Comparison of ENCODE assay signal across 8 cellular contexts in genomic region chr15:63157891-63158431, GRCh38. TPM values are rescaled to one million over a fixed set of nuclear protein-coding genes. Genes with fewer than 3 reads are reported as not detected.
DNase-seq lines count a peak whose midpoint lies in the region; ATAC-seq, FAIRE-seq and TF ChIP-seq lines count a peak whose summit lies in the region.

No MANE protein-coding gene starts in this region.

- H3K4me3 ChIP-seq in H1 (ENCODE audit: extremely low read depth in 1 of 4, insufficient read depth in 2 of 4, low read depth in 3 of 4, low read length in 4 of 4) = peak overlapping the region; percentile 90 to 97 (median 93)

- H4K8ac ChIP-seq in H1 (ENCODE audit: extremely low read depth, insufficient read depth, low read length) = no peak overlapping the region; the same call in 1 of the 2 replicates

- H3K4me1 ChIP-seq in H1 (replicated peaks in 1 of 4; ENCODE audit: control insufficient read depth in 3 of 4, insufficient read depth in 4 of 4, low read length in 3 of 4) = peaks cover 0 to 3% (median 0%) of the 10 kb centered on the region in 4 experiments; a peak in 1 of 7 replicates

- H4K5ac ChIP-seq in H1 (ENCODE audit: insufficient read length, low read depth, low read length) = peak overlapping the region; percentile 18

- H3K27me3 ChIP-seq in H1 (replicated peaks in 1 of 4; ENCODE audit: control insufficient read depth in 3 of 4, extremely low read depth in 1 of 4, insufficient read depth in 3 of 4, low read length in 3 of 4) = no peaks in the 10 kb centered on the region

- no peaks in the 10 kb centered on the region for H3K27me3 Mint-ChIP-seq in CD14-positive monocyte (ENCODE audit: low read depth in 3 of 3)

- H2BK20ac ChIP-seq in H1 (ENCODE audit: low read length) = no peak overlapping the region

- POLR2A ChIA-PET in H1 (lab: Charles Lee; ENCODE audit: partially characterized antibody) = interaction anchor here (0.5 to 2.0 kb wide), 15 partner anchors 9 to 255 kb away, joined by 3 to 8 read pairs (median 4); partner anchors contain the start of gene APH1B

- TF ChIP-seq RAD21 in H1 (IDR thresholded peaks at IDR 0.05 in 1 of 2, conservative IDR thresholded peaks at IDR 0.05 in 1 of 2; ENCODE audit: low read depth in 2 of 2, low read length in 2 of 2) = no peak

- TF ChIP-seq EP300 in H1 (IDR thresholded peaks at IDR 0.05; ENCODE audit: borderline replicate concordance in 1 of 2, low read depth in 2 of 2, low read length in 2 of 2) = no peak

- no peak overlapping the region for H2AK5ac ChIP-seq in H1 (ENCODE audit: low read depth, low read length)

- no peak for FAIRE-seq in H1 (lab: Jason Lieb, UNC)

- DNase-seq in CD14-positive monocyte (ENCODE audit: low spot score) (peak; percentile 54), T-helper 9 cell (peak; percentile 4), H1 (ENCODE audit: low read depth in 1 of 2, low spot score in 2 of 2) (peak in 1 of 2 experiments; percentile 59), lung microvascular endothelial cell (ENCODE audit: low read depth in 2 of 2) (peak; percentile 64 to 84), NCI-H1436 (lab: John Stamatoyannopoulos, UW) (no peak)

- H3K4ac ChIP-seq in H1 (replicated peaks; ENCODE audit: insufficient read length, low read depth, low read length) = peak overlapping the region; percentile 8

- CTCF ChIA-PET in H1 (lab: Charles Lee; ENCODE audit: partially characterized antibody) = interaction anchor here (0.7 to 0.8 kb wide), 2 partner anchors 19 to 36 kb away, joined by 3 read pairs; no protein-coding TSS in a partner anchor

- H4K91ac ChIP-seq in H1 (replicated peaks; ENCODE audit: insufficient read length, low read length) = no peak overlapping the region

- no peak overlapping the region for H2BK12ac ChIP-seq in H1 (ENCODE audit: low read depth, low read length)

- H3K27ac Mint-ChIP-seq in CD14-positive monocyte = peak overlapping the region; percentile 88 to 99 (median 96)

- H3K9me3 ChIP-seq in H1 (ENCODE audit: insufficient read depth in 2 of 2, low read depth in 1 of 2, low read length in 1 of 2) = no peaks in the 10 kb centered on the region

- H3K23ac ChIP-seq in H1 (ENCODE audit: insufficient read length) = no peak overlapping the region

- no peak overlapping the region; the same call in 1 of the 2 replicates for H3K18ac ChIP-seq in H1 (ENCODE audit: extremely low read depth, low read length)

- H2BK15ac ChIP-seq in H1 (ENCODE audit: low read length) = no peak overlapping the region

- 10% methylated on average over 13 of the region's 18 CpGs; no CpG with 5 or more reads in 1 of the 2 experiments for WGBS in H1 (ENCODE audit: extremely low coverage in 1 of 2, insufficient coverage in 1 of 2, insufficient read length in 1 of 2, insufficient replicate concordance in 2 of 2, low coverage in 1 of 2, low lambda C conversion rate in 2 of 2, missing lambda C conversion rate in 1 of 2), 2 experiments

- ATAC-seq in GM18867 (IDR thresholded peaks at IDR 0.05; ENCODE audit: unreplicated experiment) = peak; percentile 30
- peak; percentile 28 for ATAC-seq in HG03571 (IDR thresholded peaks at IDR 0.05; ENCODE audit: unreplicated experiment)

- no peak overlapping the region for H3K14ac ChIP-seq in H1 (ENCODE audit: insufficient read length)

- H2AFZ ChIP-seq in H1 (ENCODE audit: low read length) = no peak overlapping the region

- no peaks in the 10 kb centered on the region for H4K20me1 ChIP-seq in H1 (replicated peaks in 1 of 2; ENCODE audit: control insufficient read depth in 1 of 2, insufficient read depth in 2 of 2, low read length in 2 of 2)

- peaks cover 9 to 10% of the 10 kb centered on the region in 2 donors for H3K36me3 Mint-ChIP-seq in CD14-positive monocyte

- intact Hi-C loops in CD14-positive monocyte (cut with micrococcal nuclease) = loop anchor here in 1 of 2 donors (5.0 kb wide), 2 partner anchors 34 to 36 kb away; partner anchors contain the start of gene LACTB

- H3K27ac ChIP-seq in H1 (ENCODE audit: low read depth, low read length) (peak overlapping the region; percentile 83; the same call in 1 of the 2 replicates), temporal lobe (ENCODE audit: low read depth, low read length) (peak overlapping the region; percentile 66)

- H3K9ac ChIP-seq in H1 (replicated peaks in 1 of 4; ENCODE audit: extremely low read depth in 1 of 4, low read depth in 3 of 4, low read length in 3 of 4) = peak overlapping the region in 3 of 4 experiments; percentile 65 to 87 (median 74); a peak in 5 of 7 replicates

- peak overlapping the region; percentile 87 to 91 for H3K4me3 Mint-ChIP-seq in CD14-positive monocyte

- TF ChIP-seq POLR2A in H1 (IDR thresholded peaks at IDR 0.05; ENCODE audit: control extremely low read depth in 1 of 2, low read depth in 2 of 2, low read length in 2 of 2) = peak in 1 of 2 experiments; percentile 60; a peak in 1 of 3 replicates

- no peak overlapping the region; the same call in 1 of the 2 replicates for H2BK5ac ChIP-seq in H1 (ENCODE audit: low read depth, low read length)

- peaks cover 0 to 18% of the 10 kb centered on the region in 2 experiments; a peak in 2 of 4 replicates for H3K79me2 ChIP-seq in H1 (ENCODE audit: control insufficient read depth in 1 of 2, insufficient read depth in 2 of 2, low read length in 2 of 2)

- TF ChIP-seq CTCF in CD14-positive monocyte (IDR thresholded peaks at IDR 0.05) (no peak), H1 (IDR thresholded peaks at IDR 0.05; ENCODE audit: control extremely low read depth in 1 of 3, insufficient read depth in 1 of 3, low read depth in 1 of 3, low read length in 3 of 3) (no peak)

- no peak overlapping the region for H2BK120ac ChIP-seq in H1 (replicated peaks; ENCODE audit: low read depth, low read length)

- H3K23me2 ChIP-seq in H1 (ENCODE audit: low read depth, low read length) = peaks cover 2% of the 10 kb centered on the region; the same call in 1 of the 2 replicates

- no peaks in the 10 kb centered on the region for H3K79me1 ChIP-seq in H1 (ENCODE audit: low read depth, low read length)

- H3K4me2 ChIP-seq in H1 (ENCODE audit: insufficient read depth in 1 of 2, low read depth in 2 of 2, low read length in 2 of 2) = peak overlapping the region; percentile 76 to 92

- H3K9me3 Mint-ChIP-seq in CD14-positive monocyte = peaks cover 0 to 4% (median 0%) of the 10 kb centered on the region in 7 donors

- H3K4me1 Mint-ChIP-seq in CD14-positive monocyte = peaks cover 21% of the 10 kb centered on the region

- H3K56ac ChIP-seq in H1 (replicated peaks; ENCODE audit: insufficient read length, low read depth, low read length) = peak overlapping the region; percentile 92

- peaks cover 0 to 27% (median 4%) of the 10 kb centered on the region in 4 experiments; a peak in 5 of 8 replicates for H3K36me3 ChIP-seq in H1 (ENCODE audit: control insufficient read depth in 2 of 4, insufficient read depth in 4 of 4, low read length in 3 of 4)

TF ChIP-seq in H1, 55 proteins besides CTCF, POLR2A, EP300 and RAD21:
- TF ChIP-seq POLR2AphosphoS5 (IDR thresholded peaks at IDR 0.05; ENCODE audit: low read depth, low read length) (no peak), FOSL1 (IDR thresholded peaks at IDR 0.05; ENCODE audit: insufficient read depth, low read depth, low read length) (no peak), TCF12 (IDR thresholded peaks at IDR 0.05; ENCODE audit: low read depth, low read length) (no peak), HDAC6 (IDR thresholded peaks at IDR 0.05; ENCODE audit: low read depth, low read length) (no peak), JUN (IDR thresholded peaks at IDR 0.05; ENCODE audit: low read depth, low read length) (no peak)

RNA-seq across cellular contexts. Expression of gene RPS27L, which starts 0.7 kb away (rescaled TPM):
- 100 to 1,000 TPM; 178 to 196 TPM for polyA plus RNA-seq in CD14-positive monocyte
- total RNA-seq in H1 (2021; fragmentation: NEBNext Ultra II Directional; extraction: Animal tissue kit (Norgen Biotek cat#: 25700)) = 143 and 160 TPM in 2 replicates
- polyA plus RNA-seq in H1 (2011; rRNA removed) = 64.2 and 115 TPM in 2 replicates
- polyA plus RNA-seq in H1 (2011; cell fraction: cytosol; rRNA removed) = 99.9 TPM
- 18.3 TPM for polyA plus RNA-seq in H1 (2011; cell fraction: nucleus; rRNA removed)
- polyA plus RNA-seq in H1 (2012, experiment 1 of 2) = 126 to 149 TPM (median 131 TPM) in 4 replicates
- polyA plus RNA-seq in H1 (2012, experiment 2 of 2) = 69.1 TPM
- 106 TPM for polyA plus RNA-seq in H1 (2013, experiment 1 of 2)
- 118 TPM for polyA plus RNA-seq in H1 (2013, experiment 2 of 2)
- polyA minus RNA-seq in H1 (2011; rRNA and poly(A)+ RNA removed) = 18.3 and 23.2 TPM in 2 replicates
- polyA minus RNA-seq in H1 (2011; cell fraction: cytosol; rRNA and poly(A)+ RNA removed) = 26.7 TPM
- 32.5 TPM for polyA minus RNA-seq in H1 (2011; cell fraction: nucleus; rRNA and poly(A)+ RNA removed)
- total RNA-seq in lung microvascular endothelial cell = 300 and 306 TPM in 2 replicates
- total RNA-seq in temporal lobe = 23.4 TPM

RNA-seq across cellular contexts. Expression of gene RAB8B, which starts 31.4 kb away (rescaled TPM):
- polyA plus RNA-seq in CD14-positive monocyte (10 to 100 TPM; 58.9 to 77.3 TPM), H1 (2011; rRNA removed) (6.1 and 9.5 TPM in 2 replicates)
- total RNA-seq in H1 (2021; fragmentation: NEBNext Ultra II Directional; extraction: Animal tissue kit (Norgen Biotek cat#: 25700)) = 47.0 and 47.8 TPM in 2 replicates
- polyA plus RNA-seq in H1 (2011; cell fraction: cytosol; rRNA removed) = 17.9 TPM
- polyA plus RNA-seq in H1 (2011; cell fraction: nucleus; rRNA removed) = 5.9 TPM
- polyA plus RNA-seq in H1 (2012, experiment 1 of 2) = 19.4 to 42.9 TPM (median 25.0 TPM) in 4 replicates
- polyA plus RNA-seq in H1 (2012, experiment 2 of 2) = 1.6 TPM
- 41.2 TPM for polyA plus RNA-seq in H1 (2013, experiment 1 of 2)
- 43.0 TPM for polyA plus RNA-seq in H1 (2013, experiment 2 of 2)
- 18.6 and 26.4 TPM in 2 replicates for polyA minus RNA-seq in H1 (2011; rRNA and poly(A)+ RNA removed)
- 83.0 TPM for polyA minus RNA-seq in H1 (2011; cell fraction: cytosol; rRNA and poly(A)+ RNA removed)
- 11.2 TPM for polyA minus RNA-seq in H1 (2011; cell fraction: nucleus; rRNA and poly(A)+ RNA removed)
- total RNA-seq in lung microvascular endothelial cell (47.7 and 54.6 TPM in 2 replicates), temporal lobe (74.3 TPM)

RNA-seq across cellular contexts. Expression of gene LACTB, which starts 36.3 kb away (rescaled TPM):
- 10 to 100 TPM; 40.4 to 59.3 TPM for polyA plus RNA-seq in CD14-positive monocyte
- total RNA-seq in H1 (2021; fragmentation: NEBNext Ultra II Directional; extraction: Animal tissue kit (Norgen Biotek cat#: 25700)) = 14.9 and 15.6 TPM in 2 replicates
- 3.6 and 5.8 TPM in 2 replicates for polyA plus RNA-seq in H1 (2011; rRNA removed)
- polyA plus RNA-seq in H1 (2011; cell fraction: cytosol; rRNA removed) = 8.3 TPM
- 2.9 TPM for polyA plus RNA-seq in H1 (2011; cell fraction: nucleus; rRNA removed)
- polyA plus RNA-seq in H1 (2012, experiment 1 of 2) = 7.7 to 16.7 TPM (median 10.5 TPM) in 4 replicates
- 3.2 TPM for polyA plus RNA-seq in H1 (2012, experiment 2 of 2)
- polyA plus RNA-seq in H1 (2013, experiment 1 of 2) = 14.8 TPM
- 18.7 TPM for polyA plus RNA-seq in H1 (2013, experiment 2 of 2)
- 2.6 and 3.1 TPM in 2 replicates for polyA minus RNA-seq in H1 (2011; rRNA and poly(A)+ RNA removed)
- 3.2 TPM for polyA minus RNA-seq in H1 (2011; cell fraction: cytosol; rRNA and poly(A)+ RNA removed)
- 5.9 TPM for polyA minus RNA-seq in H1 (2011; cell fraction: nucleus; rRNA and poly(A)+ RNA removed)
- 19.8 and 37.7 TPM in 2 replicates for total RNA-seq in lung microvascular endothelial cell
- 13.8 TPM for total RNA-seq in temporal lobe
